In genomic region chr12:65825573-65826512, GRCh38 we compare ENCODE assay signal across 9 cellular contexts. TPM values are rescaled to one million over a fixed set of nuclear protein-coding genes. Genes with fewer than 3 reads are reported as not detected.
DNase-seq lines count a peak whose midpoint lies in the region; FAIRE-seq and TF ChIP-seq lines count a peak whose summit lies in the region.
"Had no signal": no experiment of that assay in that cellular context is flagged by ENCODE, and none has a peak within 500 bp of the region (broad histone marks: within the 10 kb centered on the region; RNA-seq: fewer than 3 reads in every experiment).

No MANE protein-coding gene starts in this region.

- H3K27ac ChIP-seq in endothelial cell of umbilical vein (ENCODE audit: insufficient read depth, low read depth, low read length), result peak overlapping the region; percentile 71
- H3K27ac ChIP-seq in mucosa of rectum (ENCODE audit: low read depth in 2 of 2, low read length in 2 of 2), result no peak overlapping the region

- H3K9ac ChIP-seq in endothelial cell of umbilical vein (replicated peaks; ENCODE audit: extremely low read depth, insufficient read depth, low read length), result peak overlapping the region; percentile 97
- H3K9ac ChIP-seq in mucosa of rectum (ENCODE audit: low read depth in 1 of 2, low read length in 2 of 2), result peak overlapping the region; percentile 47 to 77

- no peaks in the 10 kb centered on the region for H3K27me3 ChIP-seq in endothelial cell of umbilical vein (ENCODE audit: control insufficient read depth in 2 of 2, insufficient read depth in 2 of 2, low read length in 2 of 2)
- peaks cover 8 to 13% of the 10 kb centered on the region in 2 donors for H3K27me3 ChIP-seq in mucosa of rectum (ENCODE audit: control insufficient read depth in 2 of 2, insufficient read depth in 2 of 2, low read length in 2 of 2)

- peaks cover 82% of the 10 kb centered on the region for H3K79me2 ChIP-seq in endothelial cell of umbilical vein (ENCODE audit: control insufficient read depth, insufficient read depth, low read length)

- no peaks in the 10 kb centered on the region for H3K9me3 ChIP-seq in endothelial cell of umbilical vein (replicated peaks; ENCODE audit: control insufficient read depth, insufficient read depth, low read length)
- H3K9me3 ChIP-seq in mucosa of rectum (ENCODE audit: control insufficient read depth in 2 of 2, low read length in 2 of 2), result no peaks in the 10 kb centered on the region

- FAIRE-seq in endothelial cell of umbilical vein (lab: Jason Lieb, UNC), result no peak

- H3K4me1 ChIP-seq in endothelial cell of umbilical vein (ENCODE audit: control insufficient read depth, extremely low read depth, insufficient read depth, low read length), result peaks cover 51% of the 10 kb centered on the region
- peaks cover 9 to 14% of the 10 kb centered on the region in 2 donors for H3K4me1 ChIP-seq in mucosa of rectum (ENCODE audit: control insufficient read depth in 2 of 2, insufficient read depth in 2 of 2, low read length in 2 of 2)

- CTCF ChIA-PET in endothelial cell of umbilical vein (lab: Charles Lee), result interaction anchor here (1.3 to 3.2 kb wide), 4 partner anchors 122 to 269 kb away, joined by 3 to 16 read pairs (median 7); no protein-coding TSS in a partner anchor

- H3K4me2 ChIP-seq in endothelial cell of umbilical vein (ENCODE audit: insufficient read depth, low read length), result peak overlapping the region; percentile 97

- H4K20me1 ChIP-seq in endothelial cell of umbilical vein (replicated peaks; ENCODE audit: control insufficient read depth, extremely low read depth, insufficient read depth, low read length), result no peaks in the 10 kb centered on the region

- H3K4me3 ChIP-seq in endothelial cell of umbilical vein (replicated peaks in 1 of 3; ENCODE audit: insufficient read depth in 1 of 3, low read depth in 1 of 3, low read length in 3 of 3) (peak overlapping the region; percentile 58 to 97 (median 71)), mucosa of rectum (ENCODE audit: low read length in 2 of 2) (peak overlapping the region; percentile 74 to 79)

- H3K36me3 ChIP-seq in endothelial cell of umbilical vein (ENCODE audit: control insufficient read depth in 2 of 2, extremely low read depth in 1 of 2, insufficient read depth in 2 of 2, low read length in 2 of 2) (peaks cover 0 to 8% of the 10 kb centered on the region in 2 experiments), mucosa of rectum (ENCODE audit: control insufficient read depth in 2 of 2, insufficient read depth in 2 of 2, low read length in 2 of 2) (no peaks in the 10 kb centered on the region)

- peak; percentile 2 for DNase-seq in NCI-H146 (lab: John Stamatoyannopoulos, UW)
- DNase-seq in NCI-H146 treated with DMSO at 0.1 percent for 48 hours (lab: John Stamatoyannopoulos, UW; ENCODE audit: unreplicated experiment), result no peak
- peak; percentile 7 for DNase-seq in NCI-H748 treated with DMSO at 0.1 percent for 48 hours (lab: John Stamatoyannopoulos, UW)
- peak; percentile 67 for DNase-seq in endothelial cell of umbilical vein (ENCODE audit: low read depth, low spot score)
- no peak for DNase-seq in UCSD-AML1 (lab: John Stamatoyannopoulos, UW; ENCODE audit: unreplicated experiment)
- no peak for DNase-seq in SHP77 (lab: John Stamatoyannopoulos, UW)
- no peak for DNase-seq in putamen (ENCODE audit: low spot score)

- BruUV-seq in endothelial cell of umbilical vein (replicated peaks; lab: Mats Ljungman, UMichigan), result no TSS peak

- intact Hi-C loops in endothelial cell of umbilical vein (cut with micrococcal nuclease), result loop anchor here (1.0 to 5.0 kb wide), 13 partner anchors 27 to 517 kb away; no protein-coding TSS in a partner anchor

- TF ChIP-seq CTCF in endothelial cell of umbilical vein (IDR thresholded peaks at IDR 0.05; ENCODE audit: extremely low read depth in 1 of 2, insufficient read depth in 1 of 2, low read depth in 1 of 2, low read length in 2 of 2), result peak in 1 of 2 donors; percentile 3

- dilution Hi-C loops in endothelial cell of umbilical vein (cut with MboI; ENCODE audit: extremely low pct_ligation_motif_present, low sequenced_read_pairs), result no loop called here

- POLR2A ChIA-PET in endothelial cell of umbilical vein (lab: Charles Lee), result no interaction called here

- H2AFZ ChIP-seq in endothelial cell of umbilical vein (ENCODE audit: low read depth, low read length), result no peak overlapping the region

- TF ChIP-seq POLR2A in endothelial cell of umbilical vein (IDR thresholded peaks at IDR 0.05; ENCODE audit: low read depth, low read length), result no peak

- H3K9me1 ChIP-seq in endothelial cell of umbilical vein (replicated peaks; ENCODE audit: control insufficient read depth, extremely low read depth, insufficient read depth, low read length), result no peaks in the 10 kb centered on the region

TF ChIP-seq in endothelial cell of umbilical vein, 7 proteins besides CTCF, POLR2A, EP300 and RAD21:
- peak; percentile 8 for TF ChIP-seq POLR2AphosphoS5 (IDR thresholded peaks at IDR 0.05; ENCODE audit: insufficient read depth, low read depth, low read length)
- no peak for TF ChIP-seq JUN (IDR thresholded peaks at IDR 0.05; ENCODE audit: borderline replicate concordance, insufficient read depth, insufficient read length, low read depth)
- TF ChIP-seq MAX (IDR thresholded peaks at IDR 0.05; ENCODE audit: insufficient read depth, insufficient read length), result no peak
- TF ChIP-seq GATA2 (IDR thresholded peaks at IDR 0.05; ENCODE audit: insufficient read depth, insufficient read length, low read depth, low read length), result no peak
TF ChIP-seq in endothelial cell of umbilical vein: peak in this region for 1.

RNA-seq across cellular contexts. Expression of gene HMGA2, which starts 1.6 kb away (rescaled TPM):
- 85.4 and 89.0 TPM in 2 replicates for total RNA-seq in endothelial cell of umbilical vein
- 13.1 and 13.2 TPM in 2 replicates for polyA plus RNA-seq in endothelial cell of umbilical vein
- 15.1 and 16.6 TPM in 2 replicates for polyA plus RNA-seq in endothelial cell of umbilical vein (2011; cell fraction: cytosol; rRNA removed)
- polyA plus RNA-seq in endothelial cell of umbilical vein (2011; cell fraction: nucleus; rRNA removed), result 23.5 and 41.4 TPM in 2 replicates
- 66.9 and 114 TPM in 2 replicates for polyA plus RNA-seq in endothelial cell of umbilical vein (2012)
- polyA minus RNA-seq in endothelial cell of umbilical vein, result 17.1 and 23.8 TPM in 2 replicates
- 0.61 TPM for polyA minus RNA-seq in endothelial cell of umbilical vein (2011; cell fraction: cytosol; rRNA and poly(A)+ RNA removed)
- 85.2 and 99.1 TPM in 2 replicates for polyA minus RNA-seq in endothelial cell of umbilical vein (2011; cell fraction: nucleus; rRNA and poly(A)+ RNA removed)
- polyA plus RNA-seq: CD4-positive, CD25-positive, alpha-beta regulatory T cell had no signal

Comparison
In these comparisons a context has a peak if more than half of its experiments do, and no peak if none do; other contexts are left out.
1. DNase-seq: peak in NCI-H146 (single experiment), NCI-H748 treated with DMSO at 0.1 percent for 48 hours (single experiment) and endothelial cell of umbilical vein (single experiment); none in NCI-H146 treated with DMSO at 0.1 percent for 48 hours (single experiment), UCSD-AML1 (single experiment), SHP77 (0 of 2) and putamen (single experiment).